8 cellular contexts compared by ENCODE assay signal in genomic region chr6:15023448-15023847, GRCh38.
DNase-seq lines count a peak whose midpoint lies in the region; ATAC-seq and TF ChIP-seq lines count a peak whose summit lies in the region.

No MANE protein-coding gene starts in this region.

- H3K27me3 ChIP-seq in body of pancreas = no peaks in the 10 kb centered on the region

- H3K27me3 Mint-ChIP-seq in activated CD4-positive, alpha-beta memory T cell treated with anti-CD3 and anti-CD28 coated beads, Interleukin-2, amount 10 ng/mL, durations not matched to agents 7 days and 5 days = no peaks in the 10 kb centered on the region
- H3K27me3 Mint-ChIP-seq in mesothelial cell of epicardium (ENCODE audit: low read depth) = peaks cover 7% of the 10 kb centered on the region

- ATAC-seq in HG03025 (IDR thresholded peaks at IDR 0.05; ENCODE audit: low FRiP score, unreplicated experiment) (peak; percentile 78), body of pancreas (no peak)

- TF ChIP-seq POLR2A in body of pancreas (IDR thresholded peaks at IDR 0.05) = no peak

- H3K36me3 Mint-ChIP-seq in activated CD4-positive, alpha-beta memory T cell treated with anti-CD3 and anti-CD28 coated beads, Interleukin-2, amount 10 ng/mL, durations not matched to agents 7 days and 5 days (ENCODE audit: low read depth) = peaks cover 2% of the 10 kb centered on the region
- no peaks in the 10 kb centered on the region for H3K36me3 Mint-ChIP-seq in mesothelial cell of epicardium

- H3K9me3 ChIP-seq in body of pancreas = no peaks in the 10 kb centered on the region

- 84 to 93% methylated on average over 8 of the region's 8 CpGs for WGBS in body of pancreas, 2 donors

- TF ChIP-seq CTCF in mesothelial cell of epicardium (IDR thresholded peaks at IDR 0.05; ENCODE audit: unreplicated experiment) = no peak
- no peak for TF ChIP-seq CTCF in body of pancreas (IDR thresholded peaks at IDR 0.05)

- no peak overlapping the region for H3K4me3 ChIP-seq in body of pancreas

- no peaks in the 10 kb centered on the region for H3K4me1 ChIP-seq in body of pancreas

- peak overlapping the region; percentile 51 for H3K4me3 Mint-ChIP-seq in activated CD4-positive, alpha-beta memory T cell treated with anti-CD3 and anti-CD28 coated beads, Interleukin-2, amount 10 ng/mL, durations not matched to agents 7 days and 5 days
- no peak overlapping the region for H3K4me3 Mint-ChIP-seq in mesothelial cell of epicardium

- peaks cover 37% of the 10 kb centered on the region for H3K4me1 Mint-ChIP-seq in activated CD4-positive, alpha-beta memory T cell treated with anti-CD3 and anti-CD28 coated beads, Interleukin-2, amount 10 ng/mL, durations not matched to agents 7 days and 5 days
- H3K4me1 Mint-ChIP-seq in mesothelial cell of epicardium = peaks cover 27% of the 10 kb centered on the region

- intact Hi-C loops in body of pancreas (cut with DNase I) = no loop called here

- H3K27ac ChIP-seq in body of pancreas = no peak overlapping the region

- DNase-seq in GM19240 (ENCODE audit: insufficient read length, low spot score) (peak; percentile 44), mesothelial cell of epicardium (ENCODE audit: low spot score in 2 of 2, unreplicated experiment in 2 of 2) (no peak), SKM-1 (lab: John Stamatoyannopoulos, UW; ENCODE audit: unreplicated experiment) (no peak), body of pancreas (no peak)
- peak; percentile 72 for DNase-seq in activated CD4-positive, alpha-beta memory T cell treated with anti-CD3 and anti-CD28 coated beads, Interleukin-2, amount 10 ng/mL, durations not matched to agents 7 days and 5 days
- DNase-seq in stimulated activated CD4-positive, alpha-beta T cell treated with anti-CD3 and anti-CD28 coated beads, Interleukin-4, amount 100 ng/mL, for 24 hours = peak; percentile 74
- DNase-seq in effector CD8-positive, alpha-beta T cell (lab: John Stamatoyannopoulos, UW) = no peak

- no peaks in the 10 kb centered on the region for H3K36me3 ChIP-seq in body of pancreas (replicated peaks in 1 of 2; ENCODE audit: insufficient read depth in 1 of 2, low read depth in 2 of 2)

- peak overlapping the region; percentile 90 for H3K27ac Mint-ChIP-seq in activated CD4-positive, alpha-beta memory T cell treated with anti-CD3 and anti-CD28 coated beads, Interleukin-2, amount 10 ng/mL, durations not matched to agents 7 days and 5 days
- H3K27ac Mint-ChIP-seq in mesothelial cell of epicardium = no peak overlapping the region

- POLR2A ChIA-PET in activated CD4-positive, alpha-beta memory T cell treated with anti-CD3 and anti-CD28 coated beads, Interleukin-2, amount 10 ng/mL, durations not matched to agents 7 days and 5 days (lab: Charles Lee) = interaction anchor here (1.3 kb wide), 1 partner anchor 8 kb away, joined by 5 read pairs; no protein-coding TSS in a partner anchor

- no peaks in the 10 kb centered on the region for H3K9me3 Mint-ChIP-seq in activated CD4-positive, alpha-beta memory T cell treated with anti-CD3 and anti-CD28 coated beads, Interleukin-2, amount 10 ng/mL, durations not matched to agents 7 days and 5 days
- H3K9me3 Mint-ChIP-seq in mesothelial cell of epicardium = peaks cover 4% of the 10 kb centered on the region

- CTCF ChIA-PET in activated CD4-positive, alpha-beta memory T cell treated with anti-CD3 and anti-CD28 coated beads, Interleukin-2, amount 10 ng/mL, durations not matched to agents 7 days and 5 days (lab: Charles Lee) = interaction anchor here (0.9 to 1.2 kb wide), 2 partner anchors 367 to 441 kb away, joined by 3 to 7 read pairs; no protein-coding TSS in a partner anchor

Comparison
In these comparisons a context has a peak if more than half of its experiments do, and no peak if none do; other contexts are left out.
1. DNase-seq: peak in GM19240 (single experiment), activated CD4-positive, alpha-beta memory T cell treated with anti-CD3 and anti-CD28 coated beads, Interleukin-2, amount 10 ng/mL, durations not matched to agents 7 days and 5 days (single experiment) and stimulated activated CD4-positive, alpha-beta T cell treated with anti-CD3 and anti-CD28 coated beads, Interleukin-4, amount 100 ng/mL, for 24 hours (single experiment); none in mesothelial cell of epicardium (0 of 2), SKM-1 (single experiment), effector CD8-positive, alpha-beta T cell (single experiment) and body of pancreas (0 of 4).